In genomic region chr20:32207211-32207625, GRCh38 we compare ENCODE assay signal across 1 cellular context.
TF ChIP-seq lines count a peak whose summit lies in the region.

No MANE protein-coding gene starts in this region.

TF ChIP-seq in HCT116, 20 proteins besides CTCF, POLR2A, EP300 and RAD21 (continued from another document):
- no peak for TF ChIP-seq ATF3 (IDR thresholded peaks at IDR 0.05)
- TF ChIP-seq POLR2AphosphoS5 (IDR thresholded peaks at IDR 0.05; ENCODE audit: low read depth, low read length): no peak
- TF ChIP-seq SRF (IDR thresholded peaks at IDR 0.05; ENCODE audit: low read depth): no peak
- TF ChIP-seq YY1 (IDR thresholded peaks at IDR 0.05; ENCODE audit: extremely low read depth, insufficient replicate concordance, low read depth, low read length): no peak
- no peak for TF ChIP-seq TCF7L2 (IDR thresholded peaks at IDR 0.05; ENCODE audit: borderline replicate concordance, extremely low read depth, insufficient read depth, insufficient read length)
- no peak for TF ChIP-seq EZH2phosphoT487 (IDR thresholded peaks at IDR 0.05; ENCODE audit: borderline replicate concordance)
- no peak for TF ChIP-seq SP1 (IDR thresholded peaks at IDR 0.05; ENCODE audit: low read depth)
- TF ChIP-seq EGR1 (IDR thresholded peaks at IDR 0.05; ENCODE audit: low read depth): no peak
- TF ChIP-seq ZNF274 (IDR thresholded peaks at IDR 0.05; ENCODE audit: low read depth, low read length): no peak
- no peak for TF ChIP-seq CBX3 (IDR thresholded peaks at IDR 0.05; ENCODE audit: low read depth)
- TF ChIP-seq ZFX (IDR thresholded peaks at IDR 0.05): no peak
